Comparison of ENCODE assay signal across 17 cellular contexts in the genomic region with DNA sequence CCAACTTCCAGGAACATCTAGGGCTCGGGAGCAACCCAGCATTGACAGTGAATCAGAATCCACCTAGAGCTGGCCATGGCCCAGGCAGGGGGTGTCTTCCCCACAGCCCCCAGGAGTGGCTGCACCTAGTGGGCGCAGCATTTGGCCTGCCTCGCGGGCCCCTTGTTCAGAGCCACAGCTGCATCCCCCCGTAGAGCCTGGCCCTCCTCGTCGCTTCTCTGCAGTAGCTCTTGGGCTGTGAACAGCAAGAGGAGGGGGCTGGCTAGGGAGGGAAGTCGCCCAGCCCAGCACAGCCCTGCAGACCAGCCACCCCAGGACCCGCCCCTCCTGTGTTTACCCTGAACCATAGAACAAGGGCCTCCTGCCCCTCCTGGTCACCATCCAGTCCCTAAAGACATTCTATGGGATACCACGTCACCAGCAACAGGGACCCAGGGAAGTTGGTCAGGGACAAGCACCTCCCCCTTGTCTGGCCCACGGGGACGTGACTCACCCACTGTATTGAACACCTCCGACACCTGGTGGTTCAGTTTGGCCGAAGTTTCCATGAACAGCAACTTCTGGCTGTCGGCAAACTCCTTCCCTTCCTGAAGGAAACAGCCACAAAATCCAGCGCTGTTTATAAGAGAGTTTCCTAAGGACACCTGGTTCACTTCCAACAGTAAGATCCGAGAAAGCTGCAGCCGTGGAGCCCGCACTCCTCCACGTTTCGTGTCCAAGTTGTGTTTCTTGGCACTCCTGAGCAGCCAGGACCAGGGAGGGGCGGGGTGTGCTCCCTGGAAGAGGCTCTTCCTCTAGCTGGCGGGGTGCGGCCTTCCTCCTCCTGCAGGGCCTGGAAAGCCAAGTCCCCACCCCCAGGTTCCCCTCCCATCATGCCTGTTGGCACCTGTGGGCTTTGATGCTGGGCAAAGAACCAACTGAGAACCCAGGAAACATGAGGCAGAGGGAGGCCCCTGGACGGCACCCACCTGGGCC. TPM values are rescaled to one million over a fixed set of nuclear protein-coding genes. Genes with fewer than 3 reads are reported as not detected.
A peak's percentile ranks its signal among the peaks of the same experiment; 100 is the strongest.
DNase-seq lines count a peak whose midpoint lies in the region; ATAC-seq and TF ChIP-seq lines count a peak whose summit lies in the region.
"Had no signal": no experiment of that assay in that cellular context is flagged by ENCODE, and none has a peak within 500 bp of the region (broad histone marks: within the 10 kb centered on the region; RNA-seq: fewer than 3 reads in every experiment).

No MANE protein-coding gene starts in this region.

- no peaks in the 10 kb centered on the region for H3K27me3 ChIP-seq in skeletal muscle tissue (ENCODE audit: control insufficient read depth in 3 of 3, insufficient read depth in 3 of 3, low read length in 3 of 3)
- H3K27me3 ChIP-seq: pancreas had no signal

- H3K9me3 Mint-ChIP-seq in activated T-cell treated with anti-CD3 and anti-CD28 coated beads, Interleukin-2, amount 50 U/mL, for 24 hours: no peaks in the 10 kb centered on the region
- no peaks in the 10 kb centered on the region for H3K9me3 Mint-ChIP-seq in stimulated activated memory B cell treated with anti-CD40 and anti-IgM and Interleukin-4, amounts not matched to agents 10 μg/mL and 1 μg/mL and 100 μg/mL, for 72 hours
- no peaks in the 10 kb centered on the region for H3K9me3 Mint-ChIP-seq in osteocyte (ENCODE audit: unreplicated experiment)
- H3K9me3 Mint-ChIP-seq: activated CD4-positive, alpha-beta memory T cell treated with anti-CD3 and anti-CD28 coated beads for 36 hours; activated T-helper 2 cell treated with anti-CD3 and anti-CD28 coated beads, Interferon-gamma antibody, Interleukin-2, Interleukin-4, amounts not matched to agents 10 μg/mL and 5 μg/mL and 100 μg/mL, durations not matched to agents 14 hours and 24 hours and 36 hours had no signal

- no peak for ATAC-seq in stimulated activated memory B cell treated with anti-CD40 and anti-IgM and Interleukin-4, amounts not matched to agents 10 μg/mL and 1 μg/mL and 100 μg/mL, for 72 hours

- H3K4me3 ChIP-seq in choroid plexus epithelial cell (ENCODE audit: low read depth, low read length): no peak overlapping the region
- H3K4me3 ChIP-seq in skeletal muscle tissue (ENCODE audit: low read length in 3 of 3): no peak overlapping the region
- H3K4me3 ChIP-seq: pancreas had no signal

- H3K36me3 ChIP-seq in skeletal muscle tissue (ENCODE audit: control insufficient read depth in 3 of 3, insufficient read depth in 3 of 3, low read length in 3 of 3): no peaks in the 10 kb centered on the region

- H3K4me1 Mint-ChIP-seq in activated T-cell treated with anti-CD3 and anti-CD28 coated beads, Interleukin-2, amount 50 U/mL, for 24 hours (ENCODE audit: low read depth): peaks cover 6% of the 10 kb centered on the region
- no peaks in the 10 kb centered on the region for H3K4me1 Mint-ChIP-seq in stimulated activated memory B cell treated with anti-CD40 and anti-IgM and Interleukin-4, amounts not matched to agents 10 μg/mL and 1 μg/mL and 100 μg/mL, for 72 hours
- peaks cover 16% of the 10 kb centered on the region for H3K4me1 Mint-ChIP-seq in osteocyte (ENCODE audit: unreplicated experiment)

- no peak overlapping the region for H3K9ac ChIP-seq in skeletal muscle tissue (ENCODE audit: low read depth in 1 of 3, low read length in 3 of 3)

- peaks cover 11 to 18% (median 13%) of the 10 kb centered on the region in 3 donors for H3K4me1 ChIP-seq in skeletal muscle tissue (ENCODE audit: control insufficient read depth in 3 of 3, insufficient read depth in 3 of 3, low read length in 3 of 3)

- TF ChIP-seq CTCF in choroid plexus epithelial cell (conservative IDR thresholded peaks at IDR 0.05; ENCODE audit: low read depth, low read length) (peak; percentile 29), osteocyte (IDR thresholded peaks at IDR 0.05) (no peak)

- H3K4me3 Mint-ChIP-seq in activated T-cell treated with anti-CD3 and anti-CD28 coated beads, Interleukin-2, amount 50 U/mL, for 24 hours: no peak overlapping the region
- H3K4me3 Mint-ChIP-seq in stimulated activated memory B cell treated with anti-CD40 and anti-IgM and Interleukin-4, amounts not matched to agents 10 μg/mL and 1 μg/mL and 100 μg/mL, for 72 hours: no peak overlapping the region
- H3K4me3 Mint-ChIP-seq in osteocyte (ENCODE audit: unreplicated experiment): no peak overlapping the region
- H3K4me3 Mint-ChIP-seq: activated CD4-positive, alpha-beta memory T cell treated with anti-CD3 and anti-CD28 coated beads for 36 hours had no signal

- no peaks in the 10 kb centered on the region for H3K36me3 Mint-ChIP-seq in activated T-cell treated with anti-CD3 and anti-CD28 coated beads, Interleukin-2, amount 50 U/mL, for 24 hours (ENCODE audit: low read depth)
- H3K36me3 Mint-ChIP-seq in stimulated activated memory B cell treated with anti-CD40 and anti-IgM and Interleukin-4, amounts not matched to agents 10 μg/mL and 1 μg/mL and 100 μg/mL, for 72 hours: no peaks in the 10 kb centered on the region
- no peaks in the 10 kb centered on the region for H3K36me3 Mint-ChIP-seq in osteocyte (ENCODE audit: unreplicated experiment)
- H3K36me3 Mint-ChIP-seq: activated CD4-positive, alpha-beta memory T cell treated with anti-CD3 and anti-CD28 coated beads for 36 hours had no signal

- peaks cover 3% of the 10 kb centered on the region for H3K27me3 Mint-ChIP-seq in activated T-cell treated with anti-CD3 and anti-CD28 coated beads, Interleukin-2, amount 50 U/mL, for 24 hours
- H3K27me3 Mint-ChIP-seq in stimulated activated memory B cell treated with anti-CD40 and anti-IgM and Interleukin-4, amounts not matched to agents 10 μg/mL and 1 μg/mL and 100 μg/mL, for 72 hours: peaks cover 55% of the 10 kb centered on the region
- no peaks in the 10 kb centered on the region for H3K27me3 Mint-ChIP-seq in osteocyte (ENCODE audit: unreplicated experiment)

- no peaks in the 10 kb centered on the region for H3K9me3 ChIP-seq in skeletal muscle tissue (ENCODE audit: control insufficient read depth in 3 of 3, low read length in 3 of 3)
- H3K9me3 ChIP-seq: pancreas had no signal

- DNase-seq in HT-29 (ENCODE audit: low spot score) (peak; percentile 81), choroid plexus epithelial cell (ENCODE audit: low read depth) (peak; percentile 37), kidney tubule cell (ENCODE audit: low spot score) (peak; percentile 49), mesenteric fat pad (ENCODE audit: low spot score) (no peak), osteocyte (ENCODE audit: extremely low spot score, unreplicated experiment) (no peak)
- no peak for DNase-seq in activated T-cell treated with anti-CD3 and anti-CD28 coated beads, Interleukin-2, amount 50 U/mL, for 24 hours
- DNase-seq: activated CD4-positive, alpha-beta memory T cell treated with anti-CD3 and anti-CD28 coated beads for 36 hours; DMS 273 treated with DMSO at 0.1 percent for 48 hours; effector memory CD4-positive, alpha-beta T cell; NCI-H1417 treated with DMSO at 0.1 percent for 48 hours; NCI-H526; SHP77; T-helper 9 cell had no signal

- H3K27ac Mint-ChIP-seq in activated T-cell treated with anti-CD3 and anti-CD28 coated beads, Interleukin-2, amount 50 U/mL, for 24 hours: no peak overlapping the region
- H3K27ac Mint-ChIP-seq in stimulated activated memory B cell treated with anti-CD40 and anti-IgM and Interleukin-4, amounts not matched to agents 10 μg/mL and 1 μg/mL and 100 μg/mL, for 72 hours: no peak overlapping the region
- no peak overlapping the region for H3K27ac Mint-ChIP-seq in osteocyte (ENCODE audit: unreplicated experiment)
- H3K27ac Mint-ChIP-seq: activated CD4-positive, alpha-beta memory T cell treated with anti-CD3 and anti-CD28 coated beads for 36 hours; activated T-helper 2 cell treated with anti-CD3 and anti-CD28 coated beads, Interferon-gamma antibody, Interleukin-2, Interleukin-4, amounts not matched to agents 10 μg/mL and 5 μg/mL and 100 μg/mL, durations not matched to agents 14 hours and 24 hours and 36 hours had no signal

- H3K27ac ChIP-seq in skeletal muscle tissue (ENCODE audit: low read depth, low read length): peak overlapping the region; percentile 40
- H3K27ac ChIP-seq: pancreas had no signal

RNA-seq across cellular contexts. Expression of a gene that starts 8.8 kb away (rescaled TPM):
- total RNA-seq in HT-29 (2014; rRNA removed; shearing (Covaris generic)): not detected in 2 replicates
- not detected for total RNA-seq in skeletal muscle tissue
- total RNA-seq in mesenteric fat pad: not detected
- not detected in 2 replicates for total RNA-seq in osteocyte
- total RNA-seq: activated CD4-positive, alpha-beta memory T cell treated with anti-CD3 and anti-CD28 coated beads for 36 hours; activated T-helper 2 cell treated with anti-CD3 and anti-CD28 coated beads, Interferon-gamma antibody, Interleukin-2, Interleukin-4, amounts not matched to agents 10 μg/mL and 5 μg/mL and 100 μg/mL, durations not matched to agents 14 hours and 24 hours and 36 hours; pancreas had no signal

RNA-seq across cellular contexts. Expression of a gene that starts 15.4 kb away (rescaled TPM):
- total RNA-seq in HT-29 (2014; rRNA removed; shearing (Covaris generic)): 44.2 and 65.1 TPM in 2 replicates
- total RNA-seq in skeletal muscle tissue: 1.0 TPM
- total RNA-seq in mesenteric fat pad: 0.87 TPM
- total RNA-seq in osteocyte: 3.9 and 5.2 TPM in 2 replicates
- total RNA-seq: activated CD4-positive, alpha-beta memory T cell treated with anti-CD3 and anti-CD28 coated beads for 36 hours had no signal

RNA-seq across cellular contexts. Expression of a gene that starts 52.2 kb away (rescaled TPM):
- total RNA-seq in HT-29 (2014; rRNA removed; shearing (Covaris generic)): 91.0 and 97.1 TPM in 2 replicates
- total RNA-seq in skeletal muscle tissue (65.8 TPM), mesenteric fat pad (144 TPM), osteocyte (78.9 and 79.9 TPM in 2 replicates)

Comparison
In these comparisons a context has a peak if more than half of its experiments do, and no peak if none do; other contexts are left out.
1. DNase-seq: peak in HT-29 (single experiment), choroid plexus epithelial cell (single experiment) and kidney tubule cell (single experiment); none in mesenteric fat pad (single experiment), activated T-cell treated with anti-CD3 and anti-CD28 coated beads, Interleukin-2, amount 50 U/mL, for 24 hours (single experiment) and osteocyte (single experiment).